Comparison of ENCODE assay signal across 1 cellular context in genomic region chr12:6905414-6906040, GRCh38.
TF ChIP-seq lines count a peak whose summit lies in the region.

No MANE protein-coding gene starts in this region.

TF ChIP-seq in HepG2, 621 proteins besides CTCF, POLR2A, EP300 and RAD21:
- TF ChIP-seq MED1 (CRISPR knock-in tag; IDR thresholded peaks at IDR 0.05) (no peak), FIP1L1 (IDR thresholded peaks at IDR 0.05; ENCODE audit: borderline replicate concordance, insufficient read depth, low read depth, low read length) (no peak), CEBPZ (IDR thresholded peaks at IDR 0.05; ENCODE audit: low read length) (no peak), ZNF780A (CRISPR knock-in tag; IDR thresholded peaks at IDR 0.05) (no peak), ZNF280D (CRISPR knock-in tag; IDR thresholded peaks at IDR 0.05) (no peak), ZNF672 (CRISPR knock-in tag; IDR thresholded peaks at IDR 0.05) (no peak), FOXK1 (CRISPR knock-in tag; IDR thresholded peaks at IDR 0.05; ENCODE audit: borderline replicate concordance, low read depth) (no peak), RERE (CRISPR knock-in tag; IDR thresholded peaks at IDR 0.05; ENCODE audit: low read depth) (no peak), ZNF431 (CRISPR knock-in tag; IDR thresholded peaks at IDR 0.05; ENCODE audit: borderline replicate concordance, low read depth) (no peak), AGO1 (IDR thresholded peaks at IDR 0.05; ENCODE audit: low read depth, low read length, poor library complexity, severe bottlenecking) (no peak), SP140L (CRISPR knock-in tag; IDR thresholded peaks at IDR 0.05; ENCODE audit: borderline replicate concordance) (no peak), ZNF784 (CRISPR knock-in tag; IDR thresholded peaks at IDR 0.05; ENCODE audit: borderline replicate concordance) (no peak), FOXP4 (CRISPR knock-in tag; IDR thresholded peaks at IDR 0.05) (no peak), MLLT10 (CRISPR knock-in tag; IDR thresholded peaks at IDR 0.05) (no peak), ZNF558 (CRISPR knock-in tag; IDR thresholded peaks at IDR 0.05; ENCODE audit: borderline replicate concordance) (no peak), RNF219 (CRISPR knock-in tag; IDR thresholded peaks at IDR 0.05) (no peak), BRF2 (CRISPR knock-in tag; IDR thresholded peaks at IDR 0.05) (no peak), ZNF550 (CRISPR knock-in tag; IDR thresholded peaks at IDR 0.05; ENCODE audit: borderline replicate concordance) (no peak)
